Comparison of ENCODE assay signal across 24 cellular contexts in genomic region chr1:190864013-190864610, GRCh38.
"Had no signal": no experiment of that assay in that cellular context is flagged by ENCODE, and none has a peak within 500 bp of the region (broad histone marks: within the 10 kb centered on the region; RNA-seq: fewer than 3 reads in every experiment).

No MANE protein-coding gene starts in this region.

- H3K27ac Mint-ChIP-seq: effector memory CD8-positive, alpha-beta T cell; naive thymus-derived CD8-positive, alpha-beta T cell; nephron progenitor cell; stimulated activated effector memory CD8-positive, alpha-beta T cell treated with anti-CD3 and anti-CD28 coated beads, Interleukin-12 subunit alpha, Interleukin-12 subunit beta, amount 100 ng/mL, for 72 hours had no signal

- H3K27ac ChIP-seq: gastroesophageal sphincter, heart right ventricle, ovary, psoas muscle, sigmoid colon, stomach, thyroid gland, vagina had no signal

- H3K27me3 ChIP-seq: gastroesophageal sphincter, heart right ventricle, ovary, sigmoid colon, stomach, thyroid gland, vagina had no signal

- H3K4me3 Mint-ChIP-seq: effector memory CD8-positive, alpha-beta T cell; naive thymus-derived CD8-positive, alpha-beta T cell; nephron progenitor cell; stimulated activated effector memory CD8-positive, alpha-beta T cell treated with anti-CD3 and anti-CD28 coated beads, Interleukin-12 subunit alpha, Interleukin-12 subunit beta, amount 100 ng/mL, for 72 hours had no signal

- H3K36me3 Mint-ChIP-seq: stimulated activated effector memory CD8-positive, alpha-beta T cell treated with anti-CD3 and anti-CD28 coated beads, Interleukin-12 subunit alpha, Interleukin-12 subunit beta, amount 100 ng/mL, for 72 hours had no signal

- H3K27me3 Mint-ChIP-seq: effector memory CD8-positive, alpha-beta T cell; naive thymus-derived CD8-positive, alpha-beta T cell had no signal

- H3K9me3 ChIP-seq: gastroesophageal sphincter, ovary, psoas muscle, sigmoid colon, stomach, thyroid gland, vagina had no signal

- H3K4me1 ChIP-seq: gastroesophageal sphincter, heart right ventricle, psoas muscle, sigmoid colon, stomach, thyroid gland, vagina had no signal

- ATAC-seq: effector memory CD8-positive, alpha-beta T cell; gastroesophageal sphincter; left lobe of liver; naive thymus-derived CD8-positive, alpha-beta T cell; psoas muscle; stimulated activated effector memory CD8-positive, alpha-beta T cell treated with anti-CD3 and anti-CD28 coated beads, Interleukin-12 subunit alpha, Interleukin-12 subunit beta, amount 100 ng/mL, for 72 hours had no signal

- DNase-seq: cortex of kidney; effector memory CD8-positive, alpha-beta T cell; foreskin fibroblast; glutamatergic neuron; heart right ventricle; hippocampal formation; midbrain; naive thymus-derived CD8-positive, alpha-beta T cell; nephron progenitor cell; nucleus accumbens; ovary; posterior cingulate gyrus; psoas muscle; sigmoid colon; stimulated activated CD4-positive, alpha-beta T cell treated with anti-CD3 and anti-CD28 coated beads, Interleukin-2, amount 100 ng/mL, for 24 hours; stimulated activated CD4-positive, alpha-beta T cell treated with anti-CD3 and anti-CD28 coated beads, Interleukin-4, amount 100 ng/mL, for 24 hours; stimulated activated naive CD4-positive, alpha-beta T cell treated with Interleukin-2 at 50 U/mL for 16 hours; stomach; thyroid gland; trophoblast cell had no signal

- H3K4me1 Mint-ChIP-seq: naive thymus-derived CD8-positive, alpha-beta T cell; nephron progenitor cell; stimulated activated effector memory CD8-positive, alpha-beta T cell treated with anti-CD3 and anti-CD28 coated beads, Interleukin-12 subunit alpha, Interleukin-12 subunit beta, amount 100 ng/mL, for 72 hours had no signal
